In genomic region chr3:89315750-89316149, GRCh38 we compare ENCODE assay signal across 25 cellular contexts.
DNase-seq lines count a peak whose midpoint lies in the region; ATAC-seq and TF ChIP-seq lines count a peak whose summit lies in the region.
"Had no signal": no experiment of that assay in that cellular context is flagged by ENCODE, and none has a peak within 500 bp of the region (broad histone marks: within the 10 kb centered on the region; RNA-seq: fewer than 3 reads in every experiment).

No MANE protein-coding gene starts in this region.

- no peak overlapping the region for H3K18ac ChIP-seq in mesendoderm (ENCODE audit: low read length)

- no peak overlapping the region for H3K4me3 Mint-ChIP-seq in chondrocyte (ENCODE audit: unreplicated experiment)
- H3K4me3 Mint-ChIP-seq: B cell; CD14-positive monocyte; CD4-positive, alpha-beta memory T cell; CD4-positive, CD25-positive, alpha-beta regulatory T cell; CD8-positive, alpha-beta memory T cell had no signal

- no peaks in the 10 kb centered on the region for H3K36me3 Mint-ChIP-seq in chondrocyte (ENCODE audit: low read depth)
- H3K36me3 Mint-ChIP-seq: CD14-positive monocyte; CD4-positive, alpha-beta memory T cell; CD4-positive, CD25-positive, alpha-beta regulatory T cell; CD8-positive, alpha-beta memory T cell had no signal

- H3K9ac ChIP-seq in OCI-LY3 (ENCODE audit: low read length) = no peak overlapping the region
- no peak overlapping the region for H3K9ac ChIP-seq in mesendoderm (ENCODE audit: low read length)
- H3K9ac ChIP-seq: BLaER1 treated with 17β-estradiol and CSF1 and Interleukin-3, amounts not matched to agents 10 nM and 100 nM had no signal

- H3K9me3 ChIP-seq in OCI-LY3 (ENCODE audit: insufficient read depth, low read length) (no peaks in the 10 kb centered on the region), aorta (ENCODE audit: control insufficient read depth, low read length) (no peaks in the 10 kb centered on the region)
- H3K9me3 ChIP-seq: A549; BLaER1 treated with 17β-estradiol and CSF1 and Interleukin-3, amounts not matched to agents 10 nM and 100 nM had no signal

- no peak overlapping the region for H3K4me2 ChIP-seq in OCI-LY3 (ENCODE audit: low read length)
- H3K4me2 ChIP-seq in mesendoderm (ENCODE audit: low read length) = no peak overlapping the region
- H3K4me2 ChIP-seq: A549; BLaER1 treated with 17β-estradiol and CSF1 and Interleukin-3, amounts not matched to agents 10 nM and 100 nM had no signal

- H3K27ac Mint-ChIP-seq in chondrocyte (ENCODE audit: unreplicated experiment) = peak overlapping the region; percentile 5
- H3K27ac Mint-ChIP-seq: B cell; CD14-positive monocyte; CD4-positive, alpha-beta memory T cell; CD4-positive, CD25-positive, alpha-beta regulatory T cell; CD8-positive, alpha-beta memory T cell had no signal

- peak overlapping the region; percentile 85 for H2BK15ac ChIP-seq in mesendoderm (replicated peaks; ENCODE audit: low read depth)

- H3K4me1 ChIP-seq in OCI-LY3 (ENCODE audit: low read length) = peaks cover 5% of the 10 kb centered on the region; the same call in 1 of the 2 replicates
- H3K4me1 ChIP-seq in mesendoderm (ENCODE audit: control insufficient read depth, low read depth, low read length) = no peaks in the 10 kb centered on the region
- no peaks in the 10 kb centered on the region for H3K4me1 ChIP-seq in aorta (ENCODE audit: control insufficient read depth in 1 of 2, insufficient read depth in 2 of 2, low read length in 2 of 2)
- H3K4me1 ChIP-seq: A549 had no signal

- no peak overlapping the region for H3K23ac ChIP-seq in mesendoderm (ENCODE audit: low read length)

- H3K56ac ChIP-seq in mesendoderm (ENCODE audit: low read length) = no peak overlapping the region

- H3K4me1 Mint-ChIP-seq in chondrocyte (ENCODE audit: low read depth) = peaks cover 11% of the 10 kb centered on the region
- H3K4me1 Mint-ChIP-seq: B cell; CD14-positive monocyte; CD4-positive, alpha-beta memory T cell; CD4-positive, CD25-positive, alpha-beta regulatory T cell; CD8-positive, alpha-beta memory T cell had no signal

- no peak overlapping the region for H3K4ac ChIP-seq in mesendoderm (ENCODE audit: low read depth, low read length)

- no CpG with 5 or more reads among the region's 2 CpGs for WGBS in mesendoderm (ENCODE audit: extremely low coverage, insufficient coverage, low lambda C conversion rate)
- WGBS in aorta, 2 donors = 86 to 93% methylated on average over 2 of the region's 2 CpGs

- H3K36me3 ChIP-seq in OCI-LY3 (replicated peaks; ENCODE audit: low read depth, low read length) (no peaks in the 10 kb centered on the region), mesendoderm (ENCODE audit: control insufficient read depth, insufficient read depth, low read length) (no peaks in the 10 kb centered on the region), aorta (ENCODE audit: control insufficient read depth in 1 of 2, insufficient read depth in 2 of 2, low read length in 1 of 2) (no peaks in the 10 kb centered on the region)

- H3K79me1 ChIP-seq in mesendoderm (ENCODE audit: low read length) = no peaks in the 10 kb centered on the region

- H3K27ac ChIP-seq in OCI-LY3 (ENCODE audit: low read length) (no peak overlapping the region), mesendoderm (ENCODE audit: low read depth, low read length) (no peak overlapping the region), aorta (ENCODE audit: low read depth in 1 of 2, low read length in 2 of 2) (no peak overlapping the region)
- H3K27ac ChIP-seq: 22Rv1; A549; BLaER1 treated with 17β-estradiol and CSF1 and Interleukin-3, amounts not matched to agents 10 nM and 100 nM had no signal

- H3K4me3 ChIP-seq in OCI-LY3 (ENCODE audit: low read length) (no peak overlapping the region), mesendoderm (ENCODE audit: low read length) (no peak overlapping the region), aorta (ENCODE audit: low read length in 2 of 2) (no peak overlapping the region)
- H3K4me3 ChIP-seq: A549; BLaER1 treated with 17β-estradiol and CSF1 and Interleukin-3, amounts not matched to agents 10 nM and 100 nM; GM12878 had no signal

- no peaks in the 10 kb centered on the region for H3K27me3 Mint-ChIP-seq in chondrocyte (ENCODE audit: low read depth)
- H3K27me3 Mint-ChIP-seq: B cell; CD4-positive, alpha-beta memory T cell; CD4-positive, CD25-positive, alpha-beta regulatory T cell; CD8-positive, alpha-beta memory T cell had no signal

- no peaks in the 10 kb centered on the region for H4K20me1 ChIP-seq in OCI-LY3 (ENCODE audit: insufficient read depth, low read length)

- intact Hi-C loops in aorta (cut with DNase I) = no loop called here

- no peak overlapping the region for H2AK5ac ChIP-seq in mesendoderm (ENCODE audit: low read length)

- ATAC-seq in HG03159 (IDR thresholded peaks at IDR 0.05; ENCODE audit: unreplicated experiment) (no peak), aorta (ENCODE audit: low FRiP score) (no peak)
- ATAC-seq: A549, GM12878 had no signal

- no peak overlapping the region for H2BK120ac ChIP-seq in mesendoderm (ENCODE audit: low read depth, low read length)

- no peak overlapping the region for H4K5ac ChIP-seq in mesendoderm (ENCODE audit: low read length)

- H3K79me2 ChIP-seq in OCI-LY3 (ENCODE audit: low read length) (no peaks in the 10 kb centered on the region), mesendoderm (ENCODE audit: control insufficient read depth, insufficient read depth, low read length) (no peaks in the 10 kb centered on the region)

- no peak overlapping the region for H4K8ac ChIP-seq in mesendoderm (ENCODE audit: low read depth, low read length)

- H2BK5ac ChIP-seq in mesendoderm (ENCODE audit: low read length) = no peak overlapping the region

- H3K27me3 ChIP-seq in OCI-LY3 (ENCODE audit: low read depth, low read length) (no peaks in the 10 kb centered on the region), mesendoderm (ENCODE audit: insufficient read depth, low read length, poor library complexity) (no peaks in the 10 kb centered on the region), aorta (ENCODE audit: control insufficient read depth in 1 of 2, insufficient read depth in 2 of 2, low read length in 1 of 2) (no peaks in the 10 kb centered on the region)
- H3K27me3 ChIP-seq: BLaER1 treated with 17β-estradiol and CSF1 and Interleukin-3, amounts not matched to agents 10 nM and 100 nM had no signal

- no peaks in the 10 kb centered on the region for H3K9me3 Mint-ChIP-seq in chondrocyte (ENCODE audit: low read depth)

- DNase-seq in astrocyte of the hippocampus (ENCODE audit: low read depth, low spot score) (peak; percentile 18), chondrocyte (ENCODE audit: low spot score) (no peak), mesendoderm (no peak), aorta (no peak)
- no peak for DNase-seq in activated T-cell treated with anti-CD3 and anti-CD28 coated beads, Interleukin-2, amount 50 U/mL, for 1 hour
- DNase-seq: AML-193; CD4-positive, alpha-beta memory T cell; CD4-positive, CD25-positive, alpha-beta regulatory T cell; CD8-positive, alpha-beta memory T cell; COR-L47; DMS 273 treated with DMSO at 0.1 percent for 48 hours; DMS153; DMS53; DMS79; DND-41; EL; GDM1 had no signal

- peak overlapping the region; percentile 19; the same call in 1 of the 2 replicates for H2AFZ ChIP-seq in OCI-LY3 (ENCODE audit: low read depth, low read length)

- TF ChIP-seq CTCF in OCI-LY3 (IDR thresholded peaks at IDR 0.05; ENCODE audit: low read depth, low read length) (no peak), chondrocyte (IDR thresholded peaks at IDR 0.05) (no peak)
